In genomic region chr3:129211345-129211744, GRCh38 we compare ENCODE assay signal across 12 cellular contexts. TPM values are rescaled to one million over a fixed set of nuclear protein-coding genes. Genes with fewer than 3 reads are reported as not detected.
DNase-seq lines count a peak whose midpoint lies in the region; ATAC-seq, FAIRE-seq and TF ChIP-seq lines count a peak whose summit lies in the region.
"Had no signal": no experiment of that assay in that cellular context is flagged by ENCODE, and none has a peak within 500 bp of the region (broad histone marks: within the 10 kb centered on the region; RNA-seq: fewer than 3 reads in every experiment).

No MANE protein-coding gene starts in this region.

- DNase-seq in A549 (ENCODE audit: low read depth in 1 of 2, low spot score in 1 of 2) (no peak), Panc1 (ENCODE audit: low read depth, low spot score) (no peak), sciatic nerve (ENCODE audit: low spot score) (no peak), NCI-H2196 treated with DMSO at 0.1 percent for 48 hours (lab: John Stamatoyannopoulos, UW; ENCODE audit: unreplicated experiment) (no peak), HuH-7 (ENCODE audit: low spot score) (no peak)

- H3K27ac ChIP-seq in A549 (peak overlapping the region; percentile 86 to 89), Panc1 (ENCODE audit: low read length) (peak overlapping the region; percentile 80), gastroesophageal sphincter (peak overlapping the region in 3 of 4 donors; percentile 9 to 30 (median 22))
- H3K27ac ChIP-seq: SJSA1 had no signal

- TF ChIP-seq CTCF in A549 (IDR thresholded peaks at IDR 0.05) (no peak), Panc1 (IDR thresholded peaks at IDR 0.05) (no peak), gastroesophageal sphincter (IDR thresholded peaks at IDR 0.05) (no peak)

- POLR2A ChIA-PET in A549 (lab: Yijun Ruan, JAX): interaction anchor here (0.7 to 1.7 kb wide), 6 partner anchors 13 to 27 kb away, joined by 3 to 11 read pairs (median 6); partner anchors contain the start of gene CNBP
- POLR2A ChIA-PET in Panc1 (lab: Charles Lee): interaction anchor here (0.5 kb wide), 1 partner anchor 35 kb away, joined by 10 read pairs; no protein-coding TSS in a partner anchor

- in situ Hi-C loops in Panc1 (cut with HindIII; ENCODE audit: low pct_unique_long_range_greater_than_20kb, low sequenced_read_pairs): no loop called here

- H3K4me3 ChIP-seq in A549: no peak overlapping the region
- no peak overlapping the region for H3K4me3 ChIP-seq in Panc1 (ENCODE audit: low read depth in 2 of 2, low read length in 2 of 2)
- H3K4me3 ChIP-seq in gastroesophageal sphincter: no peak overlapping the region
- H3K4me3 ChIP-seq: pancreas, SJSA1 had no signal

- no peaks in the 10 kb centered on the region for H3K36me3 ChIP-seq in Panc1 (ENCODE audit: control insufficient read depth, insufficient read depth, low read length)
- H3K36me3 ChIP-seq in gastroesophageal sphincter: no peaks in the 10 kb centered on the region
- H3K36me3 ChIP-seq: pancreas, SJSA1 had no signal

- TF ChIP-seq EP300 in A549 (IDR thresholded peaks at IDR 0.05) (no peak), gastroesophageal sphincter (IDR thresholded peaks at IDR 0.05) (no peak)

- CTCF ChIA-PET in A549 (lab: Yijun Ruan, JAX): interaction anchor here (0.8 to 1.8 kb wide), 2 partner anchors 11 to 34 kb away, joined by 4 to 8 read pairs; no protein-coding TSS in a partner anchor
- CTCF ChIA-PET in Panc1 (lab: Charles Lee): no interaction called here

- 52% methylated on average over 1 of the region's 1 CpG for WGBS in A549 (ENCODE audit: missing lambda C conversion rate)
- 50 to 67% methylated on average over 1 of the region's 1 CpG for WGBS in gastroesophageal sphincter (ENCODE audit: low coverage in 1 of 2), 2 donors

- peak overlapping the region; percentile 65 for H3K4me2 ChIP-seq in A549

- ATAC-seq in A549 (no peak), Panc1 (no peak), gastroesophageal sphincter (peak; percentile 61), sciatic nerve (peak; percentile 34), HG03135 (IDR thresholded peaks at IDR 0.05; ENCODE audit: unreplicated experiment) (no peak), HG03175 (IDR thresholded peaks at IDR 0.05; ENCODE audit: unreplicated experiment) (no peak)

- H3K4me1 ChIP-seq in A549 (peaks cover 20% of the 10 kb centered on the region), Panc1 (ENCODE audit: control insufficient read depth, insufficient read depth, low read length) (peaks cover 19% of the 10 kb centered on the region), gastroesophageal sphincter (peaks cover 0 to 26% (median 15%) of the 10 kb centered on the region in 3 donors)

- intact Hi-C loops in Panc1 (cut with micrococcal nuclease; ENCODE audit: unreplicated experiment) (no loop called here), sciatic nerve (cut with DNase I) (no loop called here)

- no peak for FAIRE-seq in A549 (lab: Jason Lieb, UNC)
- FAIRE-seq: colon, G401.6, pancreas had no signal

- BruUV-seq in Panc1 (replicated peaks; lab: Mats Ljungman, UMichigan): no TSS peak

- no peak for TF ChIP-seq POLR2A in A549 (IDR thresholded peaks at IDR 0.05; ENCODE audit: low read length)
- TF ChIP-seq POLR2A in gastroesophageal sphincter (IDR thresholded peaks at IDR 0.05): no peak

- no peaks in the 10 kb centered on the region for H3K27me3 ChIP-seq in Panc1 (ENCODE audit: control insufficient read depth, insufficient read depth, low read length)
- peaks cover 2% of the 10 kb centered on the region for H3K27me3 ChIP-seq in gastroesophageal sphincter
- H3K27me3 ChIP-seq: pancreas, SJSA1 had no signal

- TF ChIP-seq RAD21 in A549 (conservative IDR thresholded peaks at IDR 0.05 in 1 of 2, IDR thresholded peaks at IDR 0.05 in 1 of 2): no peak

- H3K9me3 ChIP-seq in A549 (no peaks in the 10 kb centered on the region), Panc1 (ENCODE audit: control insufficient read depth, insufficient read depth, low read depth, low read length) (no peaks in the 10 kb centered on the region), gastroesophageal sphincter (no peaks in the 10 kb centered on the region)
- H3K9me3 ChIP-seq: pancreas, SJSA1 had no signal

TF ChIP-seq in A549, 52 proteins besides CTCF, POLR2A, EP300 and RAD21:
- TF ChIP-seq CEBPB (IDR thresholded peaks at IDR 0.05) (peak; percentile 25 to 27; a peak in 2 of 4 replicates), FOSB (CRISPR knock-in tag; IDR thresholded peaks at IDR 0.05) (no peak), ESRRA (IDR thresholded peaks at IDR 0.05; ENCODE audit: borderline replicate concordance, low read length) (no peak), SREBF2 (IDR thresholded peaks at IDR 0.05) (no peak)

RNA-seq across cellular contexts. Expression of gene CNBP, which starts 27.6 kb away (rescaled TPM):
- polyA plus RNA-seq in A549 (2011; rRNA removed) (309 and 365 TPM in 2 replicates), A549 (2017; fragmentation: RNase III; extraction: RNeasy Plus Mini Kit Qiagen cat#74134 plus additional on column Dnase treatment) (304 to 324 TPM (median 312 TPM) in 3 replicates)
- 217 TPM in 2 replicates for polyA plus RNA-seq in A549 (2012; cell fraction: cytosol; rRNA removed)
- polyA plus RNA-seq in A549 (2012; cell fraction: nucleus; rRNA removed): 88.8 and 136 TPM in 2 replicates
- polyA minus RNA-seq in A549 (2011; rRNA and poly(A)+ RNA removed): 143 and 152 TPM in 2 replicates
- total RNA-seq in Panc1 (2021; ENCODE audit: unreplicated experiment) (355 TPM), gastroesophageal sphincter (100 to 1,000 TPM; 420 to 667 (median 590) TPM), sciatic nerve (321 TPM)
- 390 TPM for polyA plus RNA-seq in Panc1 (2012; ENCODE audit: insufficient read length)

RNA-seq across cellular contexts. Expression of gene COPG1, which starts 38.1 kb away (rescaled TPM):
- polyA plus RNA-seq in A549 (2011; rRNA removed) (86.5 and 90.2 TPM in 2 replicates), A549 (2017; fragmentation: RNase III; extraction: RNeasy Plus Mini Kit Qiagen cat#74134 plus additional on column Dnase treatment) (72.2 to 90.0 TPM (median 80.6 TPM) in 3 replicates)
- 40.8 and 42.1 TPM in 2 replicates for polyA plus RNA-seq in A549 (2012; cell fraction: cytosol; rRNA removed)
- 64.5 and 70.3 TPM in 2 replicates for polyA plus RNA-seq in A549 (2012; cell fraction: nucleus; rRNA removed)
- 183 and 220 TPM in 2 replicates for polyA minus RNA-seq in A549 (2011; rRNA and poly(A)+ RNA removed)
- total RNA-seq in Panc1 (2021; ENCODE audit: unreplicated experiment) (225 TPM), gastroesophageal sphincter (10 to 100 TPM; 64.6 to 95.8 (median 74.0) TPM), sciatic nerve (111 TPM)
- polyA plus RNA-seq in Panc1 (2012; ENCODE audit: insufficient read length): 216 TPM

RNA-seq across cellular contexts. Expression of gene ISY1, which starts 50.5 kb away (rescaled TPM):
- polyA plus RNA-seq in A549 (2011; rRNA removed) (21.3 and 27.6 TPM in 2 replicates), A549 (2017; fragmentation: RNase III; extraction: RNeasy Plus Mini Kit Qiagen cat#74134 plus additional on column Dnase treatment) (21.4 to 24.1 TPM (median 23.2 TPM) in 3 replicates)
- polyA plus RNA-seq in A549 (2012; cell fraction: cytosol; rRNA removed): 16.9 and 19.1 TPM in 2 replicates
- 9.9 and 11.4 TPM in 2 replicates for polyA plus RNA-seq in A549 (2012; cell fraction: nucleus; rRNA removed)
- 8.3 and 12.7 TPM in 2 replicates for polyA minus RNA-seq in A549 (2011; rRNA and poly(A)+ RNA removed)
- total RNA-seq in Panc1 (2021; ENCODE audit: unreplicated experiment) (45.7 TPM), gastroesophageal sphincter (10 to 100 TPM; 22.6 to 30.4 (median 25.7) TPM), sciatic nerve (31.9 TPM)
- polyA plus RNA-seq in Panc1 (2012; ENCODE audit: insufficient read length): 53.6 TPM

Comparison
In these comparisons a context has a peak if more than half of its experiments do, and no peak if none do; other contexts are left out.
1. ATAC-seq: peak in gastroesophageal sphincter (single experiment) and sciatic nerve (single experiment); none in A549 (0 of 2), Panc1 (single experiment), HG03135 (single experiment) and HG03175 (single experiment).
2. H3K27ac ChIP-seq: peak in every context shown above with its lines; median percentile 88 in A549; 80 in Panc1; 22 in gastroesophageal sphincter.